Comparison of ENCODE assay signal across 9 cellular contexts in genomic region chr12:121805171-121805687, GRCh38. TPM values are rescaled to one million over a fixed set of nuclear protein-coding genes. Genes with fewer than 3 reads are reported as not detected.
DNase-seq lines count a peak whose midpoint lies in the region; ATAC-seq and TF ChIP-seq lines count a peak whose summit lies in the region.
"Had no signal": no experiment of that assay in that cellular context is flagged by ENCODE, and none has a peak within 500 bp of the region (broad histone marks: within the 10 kb centered on the region; RNA-seq: fewer than 3 reads in every experiment).

No MANE protein-coding gene starts in this region.

- no peak for TF ChIP-seq CTCF in chondrocyte (IDR thresholded peaks at IDR 0.05)
- TF ChIP-seq CTCF in GM13976 (IDR thresholded peaks at IDR 0.05; ENCODE audit: borderline replicate concordance, control extremely low read depth, extremely low read depth, insufficient read depth, missing control alignments): no peak

- no peak overlapping the region for H2AK5ac ChIP-seq in mesendoderm (ENCODE audit: low read length)

- H3K9me3 Mint-ChIP-seq in chondrocyte (ENCODE audit: low read depth): no peaks in the 10 kb centered on the region

- peaks cover 23% of the 10 kb centered on the region for H3K4me1 Mint-ChIP-seq in chondrocyte (ENCODE audit: low read depth)

- no peak overlapping the region for H4K5ac ChIP-seq in mesendoderm (ENCODE audit: low read length)

- no peak overlapping the region for H2BK5ac ChIP-seq in mesendoderm (ENCODE audit: low read length)

- H3K27ac Mint-ChIP-seq in chondrocyte (ENCODE audit: unreplicated experiment): peak overlapping the region; percentile 97

- H2BK120ac ChIP-seq in mesendoderm (ENCODE audit: low read depth, low read length): peak overlapping the region; percentile 63

- H3K36me3 ChIP-seq in ES-I3 (ENCODE audit: insufficient read depth, low read length) (peaks cover 4% of the 10 kb centered on the region; the same call in 1 of the 2 replicates), mesendoderm (ENCODE audit: control insufficient read depth, insufficient read depth, low read length) (no peaks in the 10 kb centered on the region), aorta (ENCODE audit: control insufficient read depth in 1 of 2, insufficient read depth in 2 of 2, low read length in 1 of 2) (peaks cover 1 to 6% of the 10 kb centered on the region in 2 donors)

- H3K9me3 ChIP-seq in ES-I3 (ENCODE audit: control insufficient read depth, insufficient read depth, low read length): no peaks in the 10 kb centered on the region
- H3K9me3 ChIP-seq in aorta (ENCODE audit: control insufficient read depth, low read length): no peaks in the 10 kb centered on the region

- H3K4ac ChIP-seq in mesendoderm (ENCODE audit: low read depth, low read length): peak overlapping the region; percentile 99

- intact Hi-C loops in aorta (cut with DNase I): no loop called here

- whole genome bisulfite sequencing in mesendoderm (ENCODE audit: extremely low coverage, insufficient coverage, low lambda C conversion rate): no CpG with 5 or more reads among the region's 32 CpGs
- 1% methylated on average over 31 to 32 of the region's 32 CpGs for WGBS in aorta, 2 donors

- no peaks in the 10 kb centered on the region for H3K27me3 ChIP-seq in mesendoderm (ENCODE audit: insufficient read depth, low read length, poor library complexity)
- no peaks in the 10 kb centered on the region for H3K27me3 ChIP-seq in aorta (ENCODE audit: control insufficient read depth in 1 of 2, insufficient read depth in 2 of 2, low read length in 1 of 2)

- no peaks in the 10 kb centered on the region for H3K27me3 Mint-ChIP-seq in chondrocyte (ENCODE audit: low read depth)

- peak overlapping the region; percentile 97 for H3K18ac ChIP-seq in mesendoderm (ENCODE audit: low read length)

- H4K8ac ChIP-seq in mesendoderm (ENCODE audit: low read depth, low read length): no peak overlapping the region

- in situ Hi-C loops in GM13976 (cut with MboI; ENCODE audit: low sequenced_read_pairs, unreplicated experiment): no loop called here

- H3K4me3 Mint-ChIP-seq in chondrocyte (ENCODE audit: unreplicated experiment): peak overlapping the region; percentile 93

- no peak overlapping the region for H3K23ac ChIP-seq in mesendoderm (ENCODE audit: low read length)

- peaks cover 58% of the 10 kb centered on the region for H3K79me2 ChIP-seq in mesendoderm (ENCODE audit: control insufficient read depth, insufficient read depth, low read length)

- H3K4me3 ChIP-seq in mesendoderm (ENCODE audit: low read length) (peak overlapping the region; percentile 70), aorta (ENCODE audit: low read length in 2 of 2) (peak overlapping the region; percentile 97 to 98)

- H3K36me3 Mint-ChIP-seq in chondrocyte (ENCODE audit: low read depth): peaks cover 13% of the 10 kb centered on the region

- H3K79me1 ChIP-seq in mesendoderm (ENCODE audit: low read length): peaks cover 12% of the 10 kb centered on the region

- no peak overlapping the region for H3K27ac ChIP-seq in mesendoderm (ENCODE audit: low read depth, low read length)
- H3K27ac ChIP-seq in aorta (ENCODE audit: low read depth in 1 of 2, low read length in 2 of 2): no peak overlapping the region

- ATAC-seq in aorta (ENCODE audit: low FRiP score): no peak
- no peak for ATAC-seq in GM21717 (IDR thresholded peaks at IDR 0.05; ENCODE audit: unreplicated experiment)

- peak overlapping the region; percentile 67 for H3K4me2 ChIP-seq in mesendoderm (ENCODE audit: low read length)

- H3K56ac ChIP-seq in mesendoderm (ENCODE audit: low read length): peak overlapping the region; percentile 82

- H3K4me1 ChIP-seq in ES-I3 (ENCODE audit: insufficient read depth, low read length): peaks cover 11% of the 10 kb centered on the region; the same call in 1 of the 2 replicates
- H3K4me1 ChIP-seq in mesendoderm (ENCODE audit: control insufficient read depth, low read depth, low read length): no peaks in the 10 kb centered on the region
- H3K4me1 ChIP-seq in aorta (ENCODE audit: control insufficient read depth in 1 of 2, insufficient read depth in 2 of 2, low read length in 2 of 2): no peaks in the 10 kb centered on the region

- peak; percentile 79 for DNase-seq in NCI-H69 (lab: John Stamatoyannopoulos, UW)
- DNase-seq in chondrocyte (ENCODE audit: low spot score): no peak
- peak; percentile 68 for DNase-seq in mesendoderm
- peak in 1 of 2 donors; percentile 49 for DNase-seq in aorta
- no peak for DNase-seq in islet precursor cell
- no peak for DNase-seq in GM13976 (ENCODE audit: low spot score)

- H3K9ac ChIP-seq in ES-I3 (ENCODE audit: low read depth, low read length): peak overlapping the region; percentile 82
- peak overlapping the region; percentile 99 for H3K9ac ChIP-seq in mesendoderm (ENCODE audit: low read length)

- H2BK15ac ChIP-seq in mesendoderm (replicated peaks; ENCODE audit: low read depth): no peak overlapping the region

RNA-seq across cellular contexts. Expression of gene SETD1B, which starts 1.4 kb away (rescaled TPM):
- total RNA-seq in chondrocyte (18.8 to 19.7 TPM (median 19.4 TPM) in 3 replicates), aorta (10 to 100 TPM; 30.9 to 31.9 TPM)
- 11.4 TPM for polyA plus RNA-seq in mesendoderm (2013, experiment 1 of 2)
- 11.6 TPM for polyA plus RNA-seq in mesendoderm (2013, experiment 2 of 2)
- 10 to 100 TPM in 1 of 2 donors, 1 to 10 TPM in 1; 4.4 to 33.4 TPM for polyA plus RNA-seq in aorta

RNA-seq across cellular contexts. Expression of gene RHOF, which starts 11.7 kb away (rescaled TPM):
- total RNA-seq in chondrocyte: 9.6 to 14.1 TPM (median 10.8 TPM) in 3 replicates
- polyA plus RNA-seq in mesendoderm (2013, experiment 1 of 2): 15.5 TPM
- 15.0 TPM for polyA plus RNA-seq in mesendoderm (2013, experiment 2 of 2)
- 10 to 100 TPM in 1 of 2 donors, 1 to 10 TPM in 1; 5.6 to 18.0 TPM for total RNA-seq in aorta
- 10 to 100 TPM in 1 of 2 donors, 1 to 10 TPM in 1; 5.2 to 12.5 TPM for polyA plus RNA-seq in aorta

RNA-seq across cellular contexts. Expression of gene HPD, which starts 53.4 kb away (rescaled TPM):
- total RNA-seq in chondrocyte: not detected in 3 replicates
- 0.46 TPM for polyA plus RNA-seq in mesendoderm (2013, experiment 1 of 2)
- polyA plus RNA-seq in mesendoderm (2013, experiment 2 of 2): 0.42 TPM
- total RNA-seq in aorta: 1 to 10 TPM; 3.1 to 5.2 TPM
- polyA plus RNA-seq in aorta: 10 to 100 TPM in 1 of 2 donors, 1 to 10 TPM in 1; 6.6 to 14.4 TPM
- total RNA-seq: RPMI7951 had no signal

Comparison
In these comparisons a context has a peak if more than half of its experiments do, and no peak if none do; other contexts are left out.
1. DNase-seq: peak in NCI-H69 (single experiment) and mesendoderm (single experiment); none in chondrocyte (single experiment), islet precursor cell (single experiment) and GM13976 (single experiment).